1 cellular context compared by ENCODE assay signal in the genomic region with DNA sequence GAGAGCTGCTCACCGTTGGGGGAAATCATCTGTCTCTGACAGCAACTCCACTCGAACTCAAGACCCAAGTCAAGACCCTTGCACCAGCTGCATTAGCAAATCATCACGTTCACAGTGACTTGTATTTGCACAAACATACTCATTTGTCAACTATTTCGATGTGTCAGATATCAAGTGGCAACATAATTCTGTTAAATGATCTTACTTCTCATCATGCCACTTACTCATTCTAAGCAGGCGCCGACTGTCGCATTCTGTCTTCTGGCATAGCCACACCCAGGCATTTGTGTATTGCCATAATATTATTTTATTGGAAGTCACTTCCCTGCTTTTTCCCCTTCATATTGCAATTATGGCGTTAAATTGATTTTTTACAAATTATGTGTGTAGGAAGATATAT.
TF ChIP-seq lines count a peak whose summit lies in the region.

No MANE protein-coding gene starts in this region.

TF ChIP-seq in A549, 52 proteins besides CTCF, POLR2A, EP300 and RAD21:
- no peak for TF ChIP-seq FOSL2 (IDR thresholded peaks at IDR 0.05)
- TF ChIP-seq FOSL2 (CRISPR knock-in tag; IDR thresholded peaks at IDR 0.05), result 0 out of 2 replicates have a peak, but pooled peaks have one; percentile 12
- TF ChIP-seq ZSCAN20 (CRISPR knock-in tag; IDR thresholded peaks at IDR 0.05), result no peak
TF ChIP-seq in A549: peak in this region for 1.
